ENCODE assay signal across 1 cellular context in genomic region chr9:129442791-129443511, GRCh38.
A peak's percentile ranks its signal among the peaks of the same experiment; 100 is the strongest.
TF ChIP-seq lines count a peak whose summit lies in the region.

No MANE protein-coding gene starts in this region.

TF ChIP-seq in HepG2, 621 proteins besides CTCF, POLR2A, EP300 and RAD21 (continued from another document and continues in another):
- TF ChIP-seq FOSL1 (CRISPR knock-in tag; IDR thresholded peaks at IDR 0.05; ENCODE audit: borderline replicate concordance) (no peak), ZNF136 (CRISPR knock-in tag; IDR thresholded peaks at IDR 0.05; ENCODE audit: low read depth) (no peak), ATF3 (CRISPR knock-in tag; IDR thresholded peaks at IDR 0.05) (no peak), SIN3B (IDR thresholded peaks at IDR 0.05; ENCODE audit: low read length) (no peak), STAG1 (CRISPR knock-in tag; IDR thresholded peaks at IDR 0.05) (peak; percentile 35), PAXIP1 (CRISPR knock-in tag; conservative IDR thresholded peaks at IDR 0.05) (peak; percentile 81), MEF2D (CRISPR knock-in tag; IDR thresholded peaks at IDR 0.05) (0 out of 2 replicates have a peak, but pooled peaks have one; percentile 40), PCBP2 (optimal IDR thresholded peaks at IDR 0.05; ENCODE audit: low read depth, low read length, poor library complexity, severe bottlenecking) (no peak), MYPOP (CRISPR knock-in tag; IDR thresholded peaks at IDR 0.05) (peak; percentile 28; the same call in 1 of the 2 replicates), ZNF800 (CRISPR knock-in tag; IDR thresholded peaks at IDR 0.05) (no peak), PHF20 (CRISPR knock-in tag; IDR thresholded peaks at IDR 0.05) (no peak), ZC3H4 (CRISPR knock-in tag; IDR thresholded peaks at IDR 0.05; ENCODE audit: borderline replicate concordance) (no peak), MLXIP (CRISPR knock-in tag; IDR thresholded peaks at IDR 0.05; ENCODE audit: borderline replicate concordance) (no peak), FOXO4 (CRISPR knock-in tag; conservative IDR thresholded peaks at IDR 0.05) (no peak), KLF12 (CRISPR knock-in tag; IDR thresholded peaks at IDR 0.05; ENCODE audit: borderline replicate concordance) (no peak), NFE2L2 (IDR thresholded peaks at IDR 0.05; ENCODE audit: low read length) (no peak), MATR3 (CRISPR knock-in tag; IDR thresholded peaks at IDR 0.05) (no peak), ZNF350 (CRISPR knock-in tag; IDR thresholded peaks at IDR 0.05; ENCODE audit: borderline replicate concordance, low read depth) (peak; percentile 70; the same call in 1 of the 2 replicates), DNMT1 (CRISPR knock-in tag; IDR thresholded peaks at IDR 0.05) (no peak), ZNF781 (CRISPR knock-in tag; IDR thresholded peaks at IDR 0.05; ENCODE audit: borderline replicate concordance, not compliant biosample characterization) (no peak), ZNF260 (CRISPR knock-in tag; IDR thresholded peaks at IDR 0.05; ENCODE audit: borderline replicate concordance, low read depth) (no peak), ZBTB3 (CRISPR knock-in tag; IDR thresholded peaks at IDR 0.05; ENCODE audit: borderline replicate concordance, low read depth) (no peak), ZNF275 (CRISPR knock-in tag; IDR thresholded peaks at IDR 0.05; ENCODE audit: borderline replicate concordance) (peak; percentile 48; the same call in 1 of the 2 replicates), ZNF282 (IDR thresholded peaks at IDR 0.05; ENCODE audit: partially characterized antibody) (no peak), ZNF256 (CRISPR knock-in tag; conservative IDR thresholded peaks at IDR 0.05) (no peak), ESRRA (CRISPR knock-in tag; IDR thresholded peaks at IDR 0.05; ENCODE audit: low read depth) (no peak; the same call in none of the 2 replicates), TFAP4 (IDR thresholded peaks at IDR 0.05; ENCODE audit: borderline replicate concordance, low read depth) (peak; percentile 89; the same call in 1 of the 2 replicates), EZH2 (conservative IDR thresholded peaks at IDR 0.05; ENCODE audit: low read depth, low read length) (no peak), NBN (conservative IDR thresholded peaks at IDR 0.05) (no peak), ZGPAT (CRISPR knock-in tag; IDR thresholded peaks at IDR 0.05) (peak; percentile 45; the same call in 1 of the 2 replicates), ZNF20 (CRISPR knock-in tag; IDR thresholded peaks at IDR 0.05) (no peak), CREBL2 (CRISPR knock-in tag; IDR thresholded peaks at IDR 0.05; ENCODE audit: borderline replicate concordance) (no peak), PCBP1 (IDR thresholded peaks at IDR 0.05; ENCODE audit: borderline replicate concordance, low read depth, low read length) (no peak), ZNF292 (CRISPR knock-in tag; IDR thresholded peaks at IDR 0.05; ENCODE audit: borderline replicate concordance, low read depth) (peak; percentile 93), ZNF468 (CRISPR knock-in tag; IDR thresholded peaks at IDR 0.05) (no peak), ZNF451 (CRISPR knock-in tag; IDR thresholded peaks at IDR 0.05) (no peak), ETV6 (CRISPR knock-in tag; conservative IDR thresholded peaks at IDR 0.05) (no peak), SMAD3 (CRISPR knock-in tag; IDR thresholded peaks at IDR 0.05) (peak; percentile 23; the same call in 1 of the 2 replicates), CEBPZ (IDR thresholded peaks at IDR 0.05; ENCODE audit: low read length) (no peak), ZBTB7B (CRISPR knock-in tag; IDR thresholded peaks at IDR 0.05) (peak; percentile 82; the same call in 1 of the 2 replicates), ZNF816 (CRISPR knock-in tag; IDR thresholded peaks at IDR 0.05; ENCODE audit: borderline replicate concordance) (no peak), U2AF2 (IDR thresholded peaks at IDR 0.05; ENCODE audit: low read depth, low read length) (no peak)
